ENCODE assay signal across 12 cellular contexts in genomic region chr2:43707255-43707654, GRCh38. TPM values are rescaled to one million over a fixed set of nuclear protein-coding genes. Genes with fewer than 3 reads are reported as not detected.
DNase-seq lines count a peak whose midpoint lies in the region; ATAC-seq, FAIRE-seq and TF ChIP-seq lines count a peak whose summit lies in the region.
"Had no signal": no experiment of that assay in that cellular context is flagged by ENCODE, and none has a peak within 500 bp of the region (broad histone marks: within the 10 kb centered on the region; RNA-seq: fewer than 3 reads in every experiment).

No MANE protein-coding gene starts in this region.

- ATAC-seq in gastroesophageal sphincter: peak; percentile 95
- ATAC-seq in stimulated activated effector memory CD8-positive, alpha-beta T cell treated with anti-CD3 and anti-CD28 coated beads, Interleukin-12 subunit alpha, Interleukin-12 subunit beta, amount 100 ng/mL, for 72 hours: no peak
- ATAC-seq in CD4-positive, alpha-beta T cell (ENCODE audit: poor library complexity): no peak
- no peak for ATAC-seq in GM18861 (IDR thresholded peaks at IDR 0.05; ENCODE audit: unreplicated experiment)

- peak; percentile 74 for DNase-seq in EH (ENCODE audit: low read depth)
- peak; percentile 58 for DNase-seq in RWPE1 (ENCODE audit: low spot score)
- DNase-seq in retinal pigment epithelial cell (ENCODE audit: low read depth): peak; percentile 7
- DNase-seq in stimulated activated effector memory CD8-positive, alpha-beta T cell treated with anti-CD3 and anti-CD28 coated beads, Interleukin-12 subunit alpha, Interleukin-12 subunit beta, amount 100 ng/mL, for 72 hours (ENCODE audit: low spot score in 2 of 2): no peak
- DNase-seq in RCC 7860 (ENCODE audit: low spot score): no peak
- DNase-seq in CD4-positive, alpha-beta T cell: no peak
- DNase-seq: activated CD8-positive, alpha-beta memory T cell treated with anti-CD3 and anti-CD28 coated beads, Interleukin-2, amount 50 U/mL, for 4 hours; effector CD8-positive, alpha-beta T cell; NCI-H1092; SHP77 had no signal

- H3K27me3 ChIP-seq in gastroesophageal sphincter: no peaks in the 10 kb centered on the region
- H3K27me3 ChIP-seq in CD4-positive, alpha-beta T cell (ENCODE audit: control insufficient read depth, insufficient read depth, low read length): peaks cover 4% of the 10 kb centered on the region

- H3K4me3 Mint-ChIP-seq in stimulated activated effector memory CD8-positive, alpha-beta T cell treated with anti-CD3 and anti-CD28 coated beads, Interleukin-12 subunit alpha, Interleukin-12 subunit beta, amount 100 ng/mL, for 72 hours: no peak overlapping the region
- no peak overlapping the region for H3K4me3 Mint-ChIP-seq in CD4-positive, alpha-beta T cell

- H3K27ac ChIP-seq in RWPE1 (no peak overlapping the region), gastroesophageal sphincter (peak overlapping the region in 1 of 4 donors; percentile 26)
- H3K27ac ChIP-seq in CD4-positive, alpha-beta T cell (ENCODE audit: low read depth, low read length): no peak overlapping the region

- POLR2A ChIA-PET in RWPE1 (lab: Yijun Ruan, JAX; ENCODE audit: low non-redundant PET): no interaction called here
- POLR2A ChIA-PET in CD4-positive, alpha-beta T cell (lab: Charles Lee): no interaction called here

- TF ChIP-seq EP300 in gastroesophageal sphincter (IDR thresholded peaks at IDR 0.05): no peak

- intact Hi-C loops in CD4-positive, alpha-beta T cell (cut with DNase I, micrococcal nuclease): no loop called here

- H3K27me3 Mint-ChIP-seq in CD4-positive, alpha-beta T cell: peaks cover 28% of the 10 kb centered on the region

- H3K9me3 ChIP-seq in gastroesophageal sphincter: no peaks in the 10 kb centered on the region
- H3K9me3 ChIP-seq in CD4-positive, alpha-beta T cell (ENCODE audit: control insufficient read depth, low read length): no peaks in the 10 kb centered on the region

- no peak for TF ChIP-seq POLR2A in gastroesophageal sphincter (IDR thresholded peaks at IDR 0.05)

- 28 to 52% methylated on average over 6 to 7 of the region's 7 CpGs for WGBS in gastroesophageal sphincter (ENCODE audit: low coverage in 1 of 2), 2 donors

- no peak overlapping the region for H3K27ac Mint-ChIP-seq in stimulated activated effector memory CD8-positive, alpha-beta T cell treated with anti-CD3 and anti-CD28 coated beads, Interleukin-12 subunit alpha, Interleukin-12 subunit beta, amount 100 ng/mL, for 72 hours
- no peak overlapping the region for H3K27ac Mint-ChIP-seq in CD4-positive, alpha-beta T cell

- TF ChIP-seq CTCF in RWPE1 (conservative IDR thresholded peaks at IDR 0.05; ENCODE audit: low read depth) (no peak), gastroesophageal sphincter (IDR thresholded peaks at IDR 0.05) (no peak), retinal pigment epithelial cell (conservative IDR thresholded peaks at IDR 0.05; ENCODE audit: low read depth, low read length) (no peak)
- no peak for TF ChIP-seq CTCF in CD4-positive, alpha-beta T cell (IDR thresholded peaks at IDR 0.05)

- no peak for FAIRE-seq in RCC 7860 (lab: Jason Lieb, UNC)

- no peaks in the 10 kb centered on the region for H3K36me3 Mint-ChIP-seq in stimulated activated effector memory CD8-positive, alpha-beta T cell treated with anti-CD3 and anti-CD28 coated beads, Interleukin-12 subunit alpha, Interleukin-12 subunit beta, amount 100 ng/mL, for 72 hours
- H3K36me3 Mint-ChIP-seq in CD4-positive, alpha-beta T cell (ENCODE audit: low read depth): no peaks in the 10 kb centered on the region

- no peaks in the 10 kb centered on the region for H3K4me1 Mint-ChIP-seq in stimulated activated effector memory CD8-positive, alpha-beta T cell treated with anti-CD3 and anti-CD28 coated beads, Interleukin-12 subunit alpha, Interleukin-12 subunit beta, amount 100 ng/mL, for 72 hours
- no peaks in the 10 kb centered on the region for H3K4me1 Mint-ChIP-seq in CD4-positive, alpha-beta T cell (ENCODE audit: low read depth)

- H3K9me3 Mint-ChIP-seq in stimulated activated effector memory CD8-positive, alpha-beta T cell treated with anti-CD3 and anti-CD28 coated beads, Interleukin-12 subunit alpha, Interleukin-12 subunit beta, amount 100 ng/mL, for 72 hours: no peaks in the 10 kb centered on the region
- H3K9me3 Mint-ChIP-seq in CD4-positive, alpha-beta T cell: no peaks in the 10 kb centered on the region

- peaks cover 0 to 8% (median 0%) of the 10 kb centered on the region in 3 donors for H3K4me1 ChIP-seq in gastroesophageal sphincter

- CTCF ChIA-PET in RWPE1 (lab: Yijun Ruan, JAX): no interaction called here
- CTCF ChIA-PET in CD4-positive, alpha-beta T cell (lab: Charles Lee): no interaction called here

- no peak overlapping the region for H3K4me3 ChIP-seq in gastroesophageal sphincter
- no peak overlapping the region for H3K4me3 ChIP-seq in retinal pigment epithelial cell (ENCODE audit: low read length)

- peaks cover 0 to 52% of the 10 kb centered on the region in 2 donors for H3K36me3 ChIP-seq in gastroesophageal sphincter

RNA-seq across cellular contexts. Expression of gene C1GALT1C1L, which starts 31.0 kb away (rescaled TPM):
- total RNA-seq in gastroesophageal sphincter: 1 to 10 TPM in 3 of 4 donors, under 1 TPM in 1; 0.78 to 1.6 (median 1.4) TPM
- total RNA-seq in CD4-positive, alpha-beta T cell: not detected

Comparison
In these comparisons a context has a peak if more than half of its experiments do, and no peak if none do; other contexts are left out.
1. DNase-seq: peak in EH (single experiment), RWPE1 (single experiment) and retinal pigment epithelial cell (single experiment); none in stimulated activated effector memory CD8-positive, alpha-beta T cell treated with anti-CD3 and anti-CD28 coated beads, Interleukin-12 subunit alpha, Interleukin-12 subunit beta, amount 100 ng/mL, for 72 hours (0 of 2), RCC 7860 (single experiment) and CD4-positive, alpha-beta T cell (0 of 10).